Comparison of ENCODE assay signal across 11 cellular contexts in genomic region chr15:33699691-33700447, GRCh38.
DNase-seq lines count a peak whose midpoint lies in the region; ATAC-seq and TF ChIP-seq lines count a peak whose summit lies in the region.
"Had no signal": no experiment of that assay in that cellular context is flagged by ENCODE, and none has a peak within 500 bp of the region (broad histone marks: within the 10 kb centered on the region; RNA-seq: fewer than 3 reads in every experiment).

No MANE protein-coding gene starts in this region.

- H3K4me1 ChIP-seq in A673 (ENCODE audit: insufficient read depth, low read length, poor library complexity, severe bottlenecking) (no peaks in the 10 kb centered on the region), GM23338 (ENCODE audit: insufficient read depth) (no peaks in the 10 kb centered on the region)
- H3K4me1 ChIP-seq: Peyer's patch had no signal

- TF ChIP-seq CTCF in A673 (conservative IDR thresholded peaks at IDR 0.05; ENCODE audit: low read depth, low read length), result peak; percentile 38
- TF ChIP-seq CTCF in GM23338 (conservative IDR thresholded peaks at IDR 0.05; ENCODE audit: low read depth in 2 of 2), result peak; percentile 53 to 58
- 0 out of 2 replicates have a peak, but pooled peaks have one; percentile 5 for TF ChIP-seq CTCF in WI38 (IDR thresholded peaks at IDR 0.05; ENCODE audit: low read depth, low read length)

- H4K20me1 ChIP-seq in GM23338 (replicated peaks; ENCODE audit: insufficient read depth), result no peaks in the 10 kb centered on the region

- CTCF ChIA-PET in A673 (lab: Charles Lee), result interaction anchor here (0.5 to 1.9 kb wide), 8 partner anchors 14 to 614 kb away, joined by 3 to 32 read pairs (median 5); no protein-coding TSS in a partner anchor

- H3K36me3 ChIP-seq in A673 (ENCODE audit: insufficient read depth, low read length, poor library complexity, severe bottlenecking) (no peaks in the 10 kb centered on the region), GM23338 (ENCODE audit: insufficient read depth) (no peaks in the 10 kb centered on the region)
- H3K36me3 ChIP-seq: Peyer's patch had no signal

- H3K4me1 Mint-ChIP-seq in GM23338, result peaks cover 13% of the 10 kb centered on the region
- H3K4me1 Mint-ChIP-seq: activated naive CD4-positive, alpha-beta T cell treated with anti-CD3 and anti-CD28 coated beads, Interleukin-2, amount 50 U/mL, for 24 hours had no signal

- H3K79me2 ChIP-seq in GM23338 (replicated peaks; ENCODE audit: insufficient read depth), result no peaks in the 10 kb centered on the region

- H2AFZ ChIP-seq in GM23338, result no peak overlapping the region

- H3K4me3 ChIP-seq in A673 (ENCODE audit: low read depth, low read length, poor library complexity, severe bottlenecking) (no peak overlapping the region), GM23338 (no peak overlapping the region), WI38 (ENCODE audit: low read depth, low read length) (no peak overlapping the region)
- H3K4me3 ChIP-seq: Peyer's patch had no signal

- H3K27ac Mint-ChIP-seq in GM23338, result no peak overlapping the region
- H3K27ac Mint-ChIP-seq: activated naive CD4-positive, alpha-beta T cell treated with anti-CD3 and anti-CD28 coated beads, Interleukin-2, amount 50 U/mL, for 24 hours; CD4-positive, alpha-beta memory T cell had no signal

- H3K4me2 ChIP-seq in GM23338, result no peak overlapping the region

- no peaks in the 10 kb centered on the region for H3K9me3 Mint-ChIP-seq in GM23338
- H3K9me3 Mint-ChIP-seq: activated naive CD4-positive, alpha-beta T cell treated with anti-CD3 and anti-CD28 coated beads, Interleukin-2, amount 50 U/mL, for 24 hours; CD4-positive, alpha-beta memory T cell had no signal

- H3K36me3 Mint-ChIP-seq in GM23338 (ENCODE audit: low read depth), result no peaks in the 10 kb centered on the region; the same call in 2 of the 3 replicates
- H3K36me3 Mint-ChIP-seq: activated naive CD4-positive, alpha-beta T cell treated with anti-CD3 and anti-CD28 coated beads, Interleukin-2, amount 50 U/mL, for 24 hours; CD4-positive, alpha-beta memory T cell had no signal

- no TSS peak for BruUV-seq in A673 (replicated peaks; lab: Mats Ljungman, UMichigan)

- no peak overlapping the region for H3K4me3 Mint-ChIP-seq in GM23338
- H3K4me3 Mint-ChIP-seq: activated naive CD4-positive, alpha-beta T cell treated with anti-CD3 and anti-CD28 coated beads, Interleukin-2, amount 50 U/mL, for 24 hours; CD4-positive, alpha-beta memory T cell had no signal

- DNase-seq in A673 (ENCODE audit: low spot score) (peak; percentile 18), GM23338 (ENCODE audit: low spot score) (peak; percentile 67), iPS-NIHi7 (ENCODE audit: extremely low spot score) (peak; percentile 47), NCI-H2196 treated with DMSO at 0.1 percent for 48 hours (lab: John Stamatoyannopoulos, UW; ENCODE audit: unreplicated experiment) (no peak)
- no peak for DNase-seq in activated CD4-positive, CD25-positive, alpha-beta regulatory T cell treated with anti-CD3 and anti-CD28 coated beads, Interleukin-2, amount 50 U/mL, for 72 hours

- H3K27me3 ChIP-seq in A673 (replicated peaks; ENCODE audit: insufficient read depth, low read depth, low read length, poor library complexity), result peaks cover 23% of the 10 kb centered on the region
- no peaks in the 10 kb centered on the region for H3K27me3 ChIP-seq in GM23338 (ENCODE audit: insufficient read depth)
- H3K27me3 ChIP-seq: Peyer's patch had no signal

- H3K27ac ChIP-seq in A673 (ENCODE audit: low read depth, low read length, poor library complexity, severe bottlenecking) (no peak overlapping the region), GM23338 (ENCODE audit: low read depth) (no peak overlapping the region)
- H3K27ac ChIP-seq: Peyer's patch had no signal

- POLR2A ChIA-PET in A673 (lab: Charles Lee; ENCODE audit: low non-redundant PET), result no interaction called here

- no peaks in the 10 kb centered on the region for H3K9me3 ChIP-seq in A673 (ENCODE audit: low read depth, low read length, poor library complexity, severe bottlenecking)
- H3K9me3 ChIP-seq: Peyer's patch had no signal

- intact Hi-C loops in A673 (cut with micrococcal nuclease; ENCODE audit: unreplicated experiment), result loop anchor here (1.0 to 10.0 kb wide), 4 partner anchors 55 to 615 kb away; no protein-coding TSS in a partner anchor

- no peaks in the 10 kb centered on the region for H3K9me2 ChIP-seq in GM23338 (ENCODE audit: insufficient read depth)

- H3F3A ChIP-seq in GM23338 (replicated peaks; ENCODE audit: low read depth), result no peaks in the 10 kb centered on the region; the same call in 1 of the 2 replicates

- peak; percentile 61 for ATAC-seq in GM23338
- no peak for ATAC-seq in GM21825 (IDR thresholded peaks at IDR 0.05; ENCODE audit: unreplicated experiment)
- ATAC-seq in HG03571 (IDR thresholded peaks at IDR 0.05; ENCODE audit: unreplicated experiment), result no peak

- H3K27me3 Mint-ChIP-seq in GM23338 (ENCODE audit: insufficient read depth, low read depth, poor library complexity), result peaks cover 4% of the 10 kb centered on the region
- H3K27me3 Mint-ChIP-seq: activated naive CD4-positive, alpha-beta T cell treated with anti-CD3 and anti-CD28 coated beads, Interleukin-2, amount 50 U/mL, for 24 hours had no signal

TF ChIP-seq in GM23338, 12 proteins besides CTCF, POLR2A, EP300 and RAD21:
- no peak for TF ChIP-seq POLR2AphosphoS5 (IDR thresholded peaks at IDR 0.05; ENCODE audit: low read depth)

Comparison
In these comparisons a context has a peak if more than half of its experiments do, and no peak if none do; other contexts are left out.
1. DNase-seq: peak in A673 (single experiment), GM23338 (single experiment) and iPS-NIHi7 (single experiment); none in activated CD4-positive, CD25-positive, alpha-beta regulatory T cell treated with anti-CD3 and anti-CD28 coated beads, Interleukin-2, amount 50 U/mL, for 72 hours (single experiment) and NCI-H2196 treated with DMSO at 0.1 percent for 48 hours (single experiment).
2. CTCF ChIP-seq: peak in every context shown above with its lines; median percentile 56 in GM23338; 38 in A673; 5 in WI38.